Comparison of ENCODE assay signal across 22 cellular contexts in genomic region chr3:55006277-55006676, GRCh38.
DNase-seq lines count a peak whose midpoint lies in the region; ATAC-seq and TF ChIP-seq lines count a peak whose summit lies in the region.
"Had no signal": no experiment of that assay in that cellular context is flagged by ENCODE, and none has a peak within 500 bp of the region (broad histone marks: within the 10 kb centered on the region; RNA-seq: fewer than 3 reads in every experiment).

No MANE protein-coding gene starts in this region.

- in situ Hi-C loops in brain microvascular endothelial cell (cut with HindIII; ENCODE audit: low pct_ligation_motif_present, low sequenced_read_pairs) = no loop called here

- DNase-seq in Daoy (ENCODE audit: low read depth) (peak; percentile 61), NCI-H82 (lab: John Stamatoyannopoulos, UW) (peak; percentile 87), brain microvascular endothelial cell (peak; percentile 31), GM19238 (ENCODE audit: insufficient read length, low spot score) (no peak), osteocyte (ENCODE audit: extremely low spot score, unreplicated experiment) (no peak), SIG-M5 treated with dmso at 0.1 percent for 504 hours (lab: John Stamatoyannopoulos, UW; ENCODE audit: unreplicated experiment) (no peak)
- DNase-seq: activated CD8-positive, alpha-beta T cell treated with anti-CD3 and anti-CD28 coated beads for 36 hours; activated T-cell treated with anti-CD3 and anti-CD28 coated beads, Interleukin-2, amount 50 U/mL, for 1 hour; Caco-2; GOT3; heart left ventricle; KG1; NCI-H146; right cardiac atrium; stomach; T1000; transverse colon had no signal

- H3K4me3 ChIP-seq in brain microvascular endothelial cell (ENCODE audit: low read depth, low read length) (no peak overlapping the region), mesodermal cell (ENCODE audit: extremely low read depth, insufficient read depth, low read length, poor library complexity, severe bottlenecking) (no peak overlapping the region)
- H3K4me3 ChIP-seq: cardiac muscle cell, heart left ventricle, stomach, transverse colon had no signal

- peaks cover 5% of the 10 kb centered on the region for H3K4me1 ChIP-seq in mesodermal cell (ENCODE audit: control insufficient read depth, insufficient read depth, low read length, poor library complexity, severe bottlenecking)
- H3K4me1 ChIP-seq: Caco-2, heart left ventricle, stomach, transverse colon had no signal

- 55 to 61% methylated on average over 7 to 8 of the region's 8 CpGs for WGBS in mesodermal cell (ENCODE audit: insufficient coverage in 2 of 2), 2 experiments

- no peaks in the 10 kb centered on the region for H3K27me3 ChIP-seq in brain microvascular endothelial cell (replicated peaks)
- H3K27me3 ChIP-seq: cardiac muscle cell, stomach, transverse colon had no signal

- no peaks in the 10 kb centered on the region for H3K4me1 Mint-ChIP-seq in osteocyte (ENCODE audit: unreplicated experiment)

- H3K27me3 Mint-ChIP-seq in osteocyte (ENCODE audit: unreplicated experiment) = no peaks in the 10 kb centered on the region
- H3K27me3 Mint-ChIP-seq: dendritic cell treated with granulocyte-macrophage colony-stimulating factor and Interleukin-4, amounts not matched to agents 40 ng/mL and 50 ng/mL, for 4 days had no signal

- no peaks in the 10 kb centered on the region for H3K36me3 Mint-ChIP-seq in osteocyte (ENCODE audit: unreplicated experiment)

- H3K9me3 Mint-ChIP-seq in osteocyte (ENCODE audit: unreplicated experiment) = no peaks in the 10 kb centered on the region
- H3K9me3 Mint-ChIP-seq: activated CD8-positive, alpha-beta T cell treated with anti-CD3 and anti-CD28 coated beads for 36 hours; dendritic cell treated with granulocyte-macrophage colony-stimulating factor and Interleukin-4, amounts not matched to agents 40 ng/mL and 50 ng/mL, for 4 days had no signal

- H3K4me3 Mint-ChIP-seq in osteocyte (ENCODE audit: unreplicated experiment) = no peak overlapping the region
- H3K4me3 Mint-ChIP-seq: activated CD8-positive, alpha-beta T cell treated with anti-CD3 and anti-CD28 coated beads for 36 hours; dendritic cell treated with granulocyte-macrophage colony-stimulating factor and Interleukin-4, amounts not matched to agents 40 ng/mL and 50 ng/mL, for 4 days had no signal

- TF ChIP-seq CTCF in brain microvascular endothelial cell (IDR thresholded peaks at IDR 0.05; ENCODE audit: low read depth, low read length, missing control alignments) = no peak
- TF ChIP-seq CTCF in osteocyte (IDR thresholded peaks at IDR 0.05) = no peak

- no peaks in the 10 kb centered on the region for H3K36me3 ChIP-seq in brain microvascular endothelial cell (replicated peaks)
- no peaks in the 10 kb centered on the region for H3K36me3 ChIP-seq in mesodermal cell (ENCODE audit: control insufficient read depth, insufficient read depth, low read length)
- H3K36me3 ChIP-seq: cardiac muscle cell, heart left ventricle, stomach, transverse colon had no signal

- no peaks in the 10 kb centered on the region for H3K9me3 ChIP-seq in mesodermal cell (ENCODE audit: control insufficient read depth, low read length)
- H3K9me3 ChIP-seq: Caco-2, heart left ventricle, stomach, transverse colon had no signal

- ATAC-seq in GM21786 (IDR thresholded peaks at IDR 0.05; ENCODE audit: unreplicated experiment) = no peak
- ATAC-seq: activated CD4-positive, CD25-positive, alpha-beta regulatory T cell treated with anti-CD3 and anti-CD28 coated beads, Interleukin-2, amount 50 U/mL, for 24 hours; activated CD8-positive, alpha-beta T cell treated with anti-CD3 and anti-CD28 coated beads for 36 hours; heart left ventricle; right cardiac atrium had no signal

- H3K27ac Mint-ChIP-seq in osteocyte (ENCODE audit: unreplicated experiment) = no peak overlapping the region
- H3K27ac Mint-ChIP-seq: activated CD8-positive, alpha-beta T cell treated with anti-CD3 and anti-CD28 coated beads for 36 hours; dendritic cell treated with granulocyte-macrophage colony-stimulating factor and Interleukin-4, amounts not matched to agents 40 ng/mL and 50 ng/mL, for 4 days had no signal

- H3K27ac ChIP-seq in brain microvascular endothelial cell (no peak overlapping the region), mesodermal cell (ENCODE audit: low read depth, low read length, severe bottlenecking) (peak overlapping the region; percentile 85)
- H3K27ac ChIP-seq: cardiac muscle cell, heart left ventricle, stomach, transverse colon had no signal

Comparison
In these comparisons a context has a peak if more than half of its experiments do, and no peak if none do; other contexts are left out.
1. DNase-seq: peak in Daoy (single experiment), NCI-H82 (single experiment) and brain microvascular endothelial cell (single experiment); none in GM19238 (single experiment), osteocyte (single experiment) and SIG-M5 treated with dmso at 0.1 percent for 504 hours (single experiment).